Comparison of ENCODE assay signal across 8 cellular contexts in genomic region chr16:30335598-30336474, GRCh38. TPM values are rescaled to one million over a fixed set of nuclear protein-coding genes. Genes with fewer than 3 reads are reported as not detected.
DNase-seq lines count a peak whose midpoint lies in the region; ATAC-seq and TF ChIP-seq lines count a peak whose summit lies in the region.

No MANE protein-coding gene starts in this region.

- H3K27ac ChIP-seq in CD8-positive, alpha-beta memory T cell (ENCODE audit: low read depth, low read length): peak overlapping the region; percentile 38
- H3K27ac ChIP-seq in MM.1S (ENCODE audit: low read length) (peak overlapping the region; percentile 79; the same call in 1 of the 2 replicates), liver (ENCODE audit: low read depth in 1 of 2, low read length in 2 of 2) (peak overlapping the region; percentile 79 to 85), tibial artery (peak overlapping the region; percentile 97)

- peak overlapping the region; percentile 85; the same call in 1 of the 2 replicates for H3K4me2 ChIP-seq in MM.1S (ENCODE audit: low read depth, low read length)

- peak overlapping the region; percentile 78 to 94 (median 88) for H3K4me3 Mint-ChIP-seq in CD8-positive, alpha-beta memory T cell
- peak overlapping the region; percentile 71 to 85 (median 83) for H3K4me3 Mint-ChIP-seq in brain

- peak overlapping the region; percentile 59 for H2AFZ ChIP-seq in MM.1S (ENCODE audit: low read length)

- no peaks in the 10 kb centered on the region for H4K20me1 ChIP-seq in MM.1S (ENCODE audit: insufficient read depth, low read length)

- H3K27me3 ChIP-seq in CD8-positive, alpha-beta memory T cell (ENCODE audit: insufficient read depth, low read length, poor library complexity, severe bottlenecking): no peaks in the 10 kb centered on the region
- H3K27me3 ChIP-seq in MM.1S (replicated peaks; ENCODE audit: insufficient read depth, low read length): no peaks in the 10 kb centered on the region
- no peaks in the 10 kb centered on the region for H3K27me3 ChIP-seq in liver (ENCODE audit: control insufficient read depth in 4 of 4, insufficient read depth in 4 of 4, low read length in 3 of 4)
- no peaks in the 10 kb centered on the region for H3K27me3 ChIP-seq in tibial artery

- H3K27ac Mint-ChIP-seq in CD8-positive, alpha-beta memory T cell: peak overlapping the region; percentile 60 to 98 (median 90)
- H3K27ac Mint-ChIP-seq in brain: peak overlapping the region; percentile 70 to 93 (median 88)

- H3K4me3 ChIP-seq in CD8-positive, alpha-beta memory T cell (ENCODE audit: low read length): peak overlapping the region; percentile 44
- H3K4me3 ChIP-seq in MM.1S (ENCODE audit: low read length): peak overlapping the region; percentile 76
- peak overlapping the region; percentile 44 to 57 (median 56) for H3K4me3 ChIP-seq in liver (ENCODE audit: low read depth in 1 of 3, low read length in 3 of 3)
- H3K4me3 ChIP-seq in tibial artery: peak overlapping the region; percentile 79 to 84

- H3K9ac ChIP-seq in MM.1S (ENCODE audit: low read length) (peak overlapping the region; percentile 47; the same call in 1 of the 2 replicates), liver (ENCODE audit: low read depth in 1 of 2, low read length in 2 of 2) (peak overlapping the region; percentile 42 to 56)

- intact Hi-C loops in tibial artery (cut with DNase I; ENCODE audit: low total_unique reads): no loop called here

- no peak for TF ChIP-seq CTCF in MM.1S (IDR thresholded peaks at IDR 0.05; ENCODE audit: low read length)
- TF ChIP-seq CTCF in brain (conservative IDR thresholded peaks at IDR 0.05): no peak
- TF ChIP-seq CTCF in liver (IDR thresholded peaks at IDR 0.05; ENCODE audit: low read depth, low read length, missing input control): no peak
- TF ChIP-seq CTCF in tibial artery (IDR thresholded peaks at IDR 0.05): no peak

- no peaks in the 10 kb centered on the region for H3K27me3 Mint-ChIP-seq in CD8-positive, alpha-beta memory T cell
- peaks cover 4% of the 10 kb centered on the region for H3K27me3 Mint-ChIP-seq in brain

- H3K4me1 ChIP-seq in CD8-positive, alpha-beta memory T cell (ENCODE audit: insufficient read depth, low read length): peaks cover 8% of the 10 kb centered on the region
- H3K4me1 ChIP-seq in MM.1S (ENCODE audit: low read length) (peaks cover 6% of the 10 kb centered on the region), liver (ENCODE audit: control insufficient read depth in 4 of 4, insufficient read depth in 4 of 4, low read length in 3 of 4) (peaks cover 2 to 16% (median 6%) of the 10 kb centered on the region in 4 donors), tibial artery (peaks cover 0 to 14% (median 7%) of the 10 kb centered on the region in 4 donors)

- no peaks in the 10 kb centered on the region for H3K9me3 Mint-ChIP-seq in CD8-positive, alpha-beta memory T cell
- peaks cover 0 to 2% (median 0%) of the 10 kb centered on the region in 5 experiments for H3K9me3 Mint-ChIP-seq in brain

- WGBS in liver: 18% methylated on average over 17 of the region's 17 CpGs

- ATAC-seq in GM21619 (IDR thresholded peaks at IDR 0.05; ENCODE audit: unreplicated experiment): peak; percentile 14
- no peak for ATAC-seq in HG02852 (IDR thresholded peaks at IDR 0.05; ENCODE audit: unreplicated experiment)

- no peaks in the 10 kb centered on the region for H3K9me3 ChIP-seq in CD8-positive, alpha-beta memory T cell (ENCODE audit: low read length)
- no peaks in the 10 kb centered on the region for H3K9me3 ChIP-seq in MM.1S (replicated peaks; ENCODE audit: insufficient read depth, low read length)
- no peaks in the 10 kb centered on the region for H3K9me3 ChIP-seq in liver (ENCODE audit: control insufficient read depth in 4 of 4, low read length in 3 of 4)
- H3K9me3 ChIP-seq in tibial artery: no peaks in the 10 kb centered on the region

- peaks cover 12 to 31% (median 27%) of the 10 kb centered on the region in 3 donors for H3K4me1 Mint-ChIP-seq in CD8-positive, alpha-beta memory T cell
- peaks cover 7% of the 10 kb centered on the region for H3K4me1 Mint-ChIP-seq in brain

- H3K9me2 ChIP-seq in MM.1S (replicated peaks; ENCODE audit: insufficient read depth, low read length): no peaks in the 10 kb centered on the region

- no peaks in the 10 kb centered on the region for H3K36me3 ChIP-seq in CD8-positive, alpha-beta memory T cell (ENCODE audit: insufficient read depth, low read length)
- no peaks in the 10 kb centered on the region for H3K36me3 ChIP-seq in MM.1S (replicated peaks; ENCODE audit: insufficient read depth, low read length)
- H3K36me3 ChIP-seq in liver (ENCODE audit: control insufficient read depth in 4 of 4, insufficient read depth in 3 of 4, low read depth in 1 of 4, low read length in 3 of 4): no peaks in the 10 kb centered on the region
- H3K36me3 ChIP-seq in tibial artery: no peaks in the 10 kb centered on the region

- H3K79me2 ChIP-seq in MM.1S (ENCODE audit: low read length): peaks cover 20% of the 10 kb centered on the region

- CTCF ChIA-PET in CD8-positive, alpha-beta memory T cell (lab: Charles Lee): interaction anchor here (2.1 kb wide), 1 partner anchor 35 kb away, joined by 7 read pairs; the partner anchor contains the start of gene TBC1D10B

- POLR2A ChIA-PET in CD8-positive, alpha-beta memory T cell (lab: Charles Lee): interaction anchor here (0.7 to 1.7 kb wide), 2 partner anchors 30 to 47 kb away, joined by 3 to 6 read pairs; partner anchors contain the start of gene SEPTIN1

- peaks cover 0 to 2% (median 0%) of the 10 kb centered on the region in 3 donors for H3K36me3 Mint-ChIP-seq in CD8-positive, alpha-beta memory T cell
- no peaks in the 10 kb centered on the region for H3K36me3 Mint-ChIP-seq in brain

- peaks cover 8% of the 10 kb centered on the region for H3F3A ChIP-seq in MM.1S (ENCODE audit: insufficient read depth, low read length)

- TF ChIP-seq RAD21 in liver (IDR thresholded peaks at IDR 0.05): peak; percentile 39 to 44

- DNase-seq in CD8-positive, alpha-beta memory T cell: peak in 2 of 5 donors; percentile 46 to 68
- peak; percentile 10 for DNase-seq in MM.1S
- DNase-seq in tibial artery: no peak
- DNase-seq in retina: no peak

TF ChIP-seq in liver, 16 proteins besides CTCF, POLR2A, EP300 and RAD21 (continues in another document):
- TF ChIP-seq YY1 (IDR thresholded peaks at IDR 0.05): peak; percentile 33
- TF ChIP-seq, protein P1, sequence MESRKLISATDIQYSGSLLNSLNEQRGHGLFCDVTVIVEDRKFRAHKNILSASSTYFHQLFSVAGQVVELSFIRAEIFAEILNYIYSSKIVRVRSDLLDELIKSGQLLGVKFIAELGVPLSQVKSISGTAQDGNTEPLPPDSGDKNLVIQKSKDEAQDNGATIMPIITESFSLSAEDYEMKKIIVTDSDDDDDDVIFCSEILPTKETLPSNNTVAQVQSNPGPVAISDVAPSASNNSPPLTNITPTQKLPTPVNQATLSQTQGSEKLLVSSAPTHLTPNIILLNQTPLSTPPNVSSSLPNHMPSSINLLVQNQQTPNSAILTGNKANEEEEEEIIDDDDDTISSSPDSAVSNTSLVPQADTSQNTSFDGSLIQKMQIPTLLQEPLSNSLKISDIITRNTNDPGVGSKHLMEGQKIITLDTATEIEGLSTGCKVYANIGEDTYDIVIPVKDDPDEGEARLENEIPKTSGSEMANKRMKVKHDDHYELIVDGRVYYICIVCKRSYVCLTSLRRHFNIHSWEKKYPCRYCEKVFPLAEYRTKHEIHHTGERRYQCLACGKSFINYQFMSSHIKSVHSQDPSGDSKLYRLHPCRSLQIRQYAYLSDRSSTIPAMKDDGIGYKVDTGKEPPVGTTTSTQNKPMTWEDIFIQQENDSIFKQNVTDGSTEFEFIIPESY (IDR thresholded peaks at IDR 0.05): peak; percentile 41

RNA-seq across cellular contexts. Expression of gene CD2BP2, which starts 19.3 kb away (rescaled TPM):
- 10 to 100 TPM; 84.5 to 89.5 TPM for total RNA-seq in CD8-positive, alpha-beta memory T cell
- polyA plus RNA-seq in CD8-positive, alpha-beta memory T cell: 27.2 TPM
- 90.9 TPM for polyA plus RNA-seq in brain (ENCODE audit: insufficient read depth, low read depth, low replicate concordance)
- 10 to 100 TPM; 10.0 TPM for total RNA-seq in liver
- polyA plus RNA-seq in liver: 10 to 100 TPM; 13.4 to 15.4 TPM

RNA-seq across cellular contexts. Expression of gene TBC1D10B, which starts 34.5 kb away (rescaled TPM):
- total RNA-seq in CD8-positive, alpha-beta memory T cell: 10 to 100 TPM; 59.0 to 61.4 TPM
- 17.3 TPM for polyA plus RNA-seq in CD8-positive, alpha-beta memory T cell
- polyA plus RNA-seq in brain (ENCODE audit: insufficient read depth, low read depth, low replicate concordance): 93.7 TPM
- total RNA-seq in liver: 10 to 100 TPM; 16.1 to 16.5 TPM
- 1 to 10 TPM; 3.6 to 9.2 TPM for polyA plus RNA-seq in liver

RNA-seq across cellular contexts. Expression of gene MYL11, which starts 38.8 kb away (rescaled TPM):
- 1 to 10 TPM; 1.9 to 2.4 TPM for total RNA-seq in CD8-positive, alpha-beta memory T cell
- 4.6 TPM for polyA plus RNA-seq in CD8-positive, alpha-beta memory T cell
- polyA plus RNA-seq in brain (ENCODE audit: insufficient read depth, low read depth, low replicate concordance) (not detected), liver (not detected)
- total RNA-seq in liver: under 1 TPM in 1 of 2 donors, not detected in 1; 0.70 TPM

RNA-seq across cellular contexts. Expression of gene SEPTIN1, which starts 46.5 kb away (rescaled TPM):
- total RNA-seq in CD8-positive, alpha-beta memory T cell: 100 to 1,000 TPM; 187 to 193 TPM
- 227 TPM for polyA plus RNA-seq in CD8-positive, alpha-beta memory T cell
- polyA plus RNA-seq in brain (ENCODE audit: insufficient read depth, low read depth, low replicate concordance) (4.8 TPM), liver (1 to 10 TPM; 1.4 to 2.8 TPM)
- 1 to 10 TPM in 1 of 2 donors, under 1 TPM in 1; 0.42 to 1.0 TPM for total RNA-seq in liver

RNA-seq across cellular contexts. Expression of gene ZNF48, which starts 59.4 kb away (rescaled TPM):
- 10 to 100 TPM; 18.4 to 19.3 TPM for total RNA-seq in CD8-positive, alpha-beta memory T cell
- 10.2 TPM for polyA plus RNA-seq in CD8-positive, alpha-beta memory T cell
- polyA plus RNA-seq in brain (ENCODE audit: insufficient read depth, low read depth, low replicate concordance) (34.3 TPM), liver (1 to 10 TPM; 2.3 to 3.0 TPM)
- 1 to 10 TPM; 3.2 to 4.7 TPM for total RNA-seq in liver

Comparison
In these comparisons a context has a peak if more than half of its experiments do, and no peak if none do; other contexts are left out.
1. H3K27ac ChIP-seq: peak in every context shown above with its lines; median percentile 97 in tibial artery; 82 in liver; 79 in MM.1S; 38 in CD8-positive, alpha-beta memory T cell.